In the genomic region with DNA sequence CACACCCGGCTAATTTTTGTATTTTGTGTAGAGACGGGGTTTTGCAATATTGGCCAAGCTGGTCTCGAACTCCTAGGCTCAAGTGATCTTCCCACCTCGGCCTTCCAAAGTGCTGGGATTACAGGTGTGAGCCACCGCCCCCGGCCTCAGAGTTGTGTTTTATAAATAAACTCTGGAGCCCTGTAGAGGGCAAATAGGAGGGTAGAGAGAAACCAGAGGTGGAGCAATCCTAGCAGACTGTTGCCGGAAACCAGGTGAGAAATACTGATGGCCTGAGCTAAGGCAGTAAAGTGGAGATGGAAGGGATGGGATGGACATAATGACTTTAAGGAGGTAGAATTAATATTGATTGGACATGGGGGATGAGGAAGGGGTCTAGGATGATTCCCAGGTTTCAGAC, we compare ENCODE assay signal across 1 cellular context.
TF ChIP-seq lines count a peak whose summit lies in the region.

No MANE protein-coding gene starts in this region.

TF ChIP-seq in HepG2, 621 proteins besides CTCF, POLR2A, EP300 and RAD21:
- no peak for TF ChIP-seq ZNF619 (CRISPR knock-in tag; IDR thresholded peaks at IDR 0.05)
- TF ChIP-seq ZNF274 (CRISPR knock-in tag; IDR thresholded peaks at IDR 0.05), result no peak
